Comparison of ENCODE assay signal across 8 cellular contexts in genomic region chr1:150362721-150363425, GRCh38. TPM values are rescaled to one million over a fixed set of nuclear protein-coding genes. Genes with fewer than 3 reads are reported as not detected.
DNase-seq lines count a peak whose midpoint lies in the region; ATAC-seq, FAIRE-seq and TF ChIP-seq lines count a peak whose summit lies in the region.

No MANE protein-coding gene starts in this region.

- no peak for TF ChIP-seq CTCF in HL-60 (IDR thresholded peaks at IDR 0.05; ENCODE audit: insufficient read depth, low read length)
- no peak for TF ChIP-seq CTCF in VCaP (conservative IDR thresholded peaks at IDR 0.05)
- TF ChIP-seq CTCF in fibroblast of the aortic adventitia (IDR thresholded peaks at IDR 0.05; ENCODE audit: insufficient read depth, low read length) = no peak
- no peak for TF ChIP-seq CTCF in gastrocnemius medialis (IDR thresholded peaks at IDR 0.05 in 4 of 5, conservative IDR thresholded peaks at IDR 0.05 in 1 of 5)

- H3K9me3 ChIP-seq in gastrocnemius medialis = no peaks in the 10 kb centered on the region

- in situ Hi-C loops in gastrocnemius medialis (cut with MboI; ENCODE audit: low sequenced_read_pairs in 4 of 4) = no loop called here

- H3K27ac ChIP-seq in HL-60 (replicated peaks) (peak overlapping the region; percentile 94), VCaP (peak overlapping the region; percentile 99), gastrocnemius medialis (peak overlapping the region; percentile 93 to 97 (median 96))

- intact Hi-C loops in gastrocnemius medialis (cut with DNase I; ENCODE audit: low total_unique reads) = loop anchor here (5.0 to 10.0 kb wide), 4 partner anchors 126 to 562 kb away; partner anchors contain the start of genes ANP32E, FALEC and SETDB1

- no peak for ATAC-seq in gastrocnemius medialis

- H3K27me3 ChIP-seq in HL-60 (ENCODE audit: insufficient read depth, poor library complexity, severe bottlenecking) (no peaks in the 10 kb centered on the region), gastrocnemius medialis (no peaks in the 10 kb centered on the region)

- no peak for TF ChIP-seq POLR2A in gastrocnemius medialis (IDR thresholded peaks at IDR 0.05)
- TF ChIP-seq POLR2A in H54 (IDR thresholded peaks at IDR 0.05; ENCODE audit: low read depth, low read length) = no peak

- peak; percentile 7 for DNase-seq in Ammon's horn (ENCODE audit: low spot score)
- no peak for DNase-seq in HL-60 (ENCODE audit: low read depth in 1 of 2, low spot score in 1 of 2)
- no peak for DNase-seq in fibroblast of the aortic adventitia (ENCODE audit: low read depth)
- DNase-seq in gastrocnemius medialis = peak in 1 of 2 donors; percentile 19
- DNase-seq in KG1 (lab: John Stamatoyannopoulos, UW) = no peak
- no peak for DNase-seq in H54 (ENCODE audit: insufficient read length, low spot score)
- no peak for DNase-seq in foreskin melanocyte

- peaks cover 20 to 23% of the 10 kb centered on the region in 2 donors for H3K4me1 ChIP-seq in gastrocnemius medialis

- H3K36me3 ChIP-seq in gastrocnemius medialis = no peaks in the 10 kb centered on the region

- FAIRE-seq in H54 (lab: Jason Lieb, UNC) = no peak

- peak overlapping the region; percentile 12; the same call in 1 of the 2 replicates for H3K4me3 ChIP-seq in HL-60 (replicated peaks; ENCODE audit: insufficient read depth, low read length)
- H3K4me3 ChIP-seq in fibroblast of the aortic adventitia (ENCODE audit: low read depth, low read length) = peak overlapping the region; percentile 75
- H3K4me3 ChIP-seq in gastrocnemius medialis = peak overlapping the region; percentile 82 to 93 (median 84)

RNA-seq across cellular contexts. Expression of gene RPRD2, which starts 1.1 kb away (rescaled TPM):
- total RNA-seq in fibroblast of the aortic adventitia (ENCODE audit: low replicate concordance) = 12.2 and 19.3 TPM in 2 replicates
- total RNA-seq in gastrocnemius medialis = 10 to 100 TPM; 18.0 to 28.0 (median 23.1) TPM

RNA-seq across cellular contexts. Expression of gene PRPF3, which starts 41.5 kb away (rescaled TPM):
- total RNA-seq in fibroblast of the aortic adventitia (ENCODE audit: low replicate concordance) (42.5 and 47.8 TPM in 2 replicates), gastrocnemius medialis (10 to 100 TPM; 15.6 to 25.0 (median 19.3) TPM)

Comparison
In these comparisons a context has a peak if more than half of its experiments do, and no peak if none do; other contexts are left out.
1. H3K4me3 ChIP-seq: peak in every context shown above with its lines; median percentile 84 in gastrocnemius medialis; 75 in fibroblast of the aortic adventitia; 12 in HL-60.